17 cellular contexts compared by ENCODE assay signal in the genomic region with DNA sequence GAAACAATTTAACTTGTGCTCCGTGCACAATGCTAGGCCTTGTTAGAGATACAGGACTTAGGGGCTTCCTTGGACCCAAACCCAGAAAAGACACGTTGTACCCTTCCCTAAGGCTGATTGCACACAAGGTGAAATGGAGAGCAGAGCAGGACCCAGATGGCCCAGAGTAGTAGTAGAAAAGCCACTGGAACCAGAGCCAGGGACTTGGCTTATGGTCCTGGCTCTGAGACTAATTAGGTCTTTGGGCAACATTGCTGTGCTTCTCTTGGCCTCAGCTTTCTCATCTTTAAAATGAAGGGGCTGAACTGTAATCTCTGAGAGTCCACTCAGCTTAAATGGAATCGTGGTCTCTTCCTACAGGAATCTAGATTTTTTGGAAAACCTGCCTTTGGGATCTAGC.
"Had no signal": no experiment of that assay in that cellular context is flagged by ENCODE, and none has a peak within 500 bp of the region (broad histone marks: within the 10 kb centered on the region; RNA-seq: fewer than 3 reads in every experiment).

No MANE protein-coding gene starts in this region.

- H3K36me3 Mint-ChIP-seq: activated naive CD4-positive, alpha-beta T cell treated with anti-CD3 and anti-CD28 coated beads, Interleukin-2, amount 50 U/mL, for 72 hours; mesothelial cell of epicardium had no signal

- H3K27ac Mint-ChIP-seq: activated naive CD4-positive, alpha-beta T cell treated with anti-CD3 and anti-CD28 coated beads, Interleukin-2, amount 50 U/mL, for 72 hours; effector memory CD8-positive, alpha-beta T cell; mesothelial cell of epicardium had no signal

- H3K27ac ChIP-seq: epithelial cell of prostate, gastroesophageal sphincter, hepatocyte, neutrophil, prostate gland, spleen had no signal

- H3K9me3 Mint-ChIP-seq: activated naive CD4-positive, alpha-beta T cell treated with anti-CD3 and anti-CD28 coated beads, Interleukin-2, amount 50 U/mL, for 72 hours; activated T-cell treated with anti-CD3 and anti-CD28 coated beads, Interleukin-2, amount 50 U/mL, for 4 hours; effector memory CD8-positive, alpha-beta T cell; mesothelial cell of epicardium had no signal

- H3K4me1 ChIP-seq: prostate gland had no signal

- H3K36me3 ChIP-seq: gastroesophageal sphincter, neutrophil, prostate gland, spleen had no signal

- H3K4me3 Mint-ChIP-seq: activated T-cell treated with anti-CD3 and anti-CD28 coated beads, Interleukin-2, amount 50 U/mL, for 4 hours; effector memory CD8-positive, alpha-beta T cell; mesothelial cell of epicardium had no signal

- ATAC-seq: activated naive CD4-positive, alpha-beta T cell treated with anti-CD3 and anti-CD28 coated beads, Interleukin-2, amount 50 U/mL, for 72 hours; activated T-cell treated with anti-CD3 and anti-CD28 coated beads, Interleukin-2, amount 50 U/mL, for 4 hours; effector memory CD8-positive, alpha-beta T cell; gastroesophageal sphincter; sciatic nerve had no signal

- DNase-seq: activated CD4-positive, alpha-beta T cell treated with anti-CD3 and anti-CD28 coated beads, Interleukin-2, amount 50 U/mL, for 48 hours; activated CD4-positive, CD25-positive, alpha-beta regulatory T cell treated with anti-CD3 and anti-CD28 coated beads, Interleukin-2, amount 50 U/mL, for 72 hours; activated effector memory CD4-positive, alpha-beta T cell treated with anti-CD3 and anti-CD28 coated beads, Interleukin-2, amount 50 U/mL, for 16 hours; activated T-cell treated with anti-CD3 and anti-CD28 coated beads, Interleukin-2, amount 50 U/mL, for 4 hours; amygdala; effector memory CD8-positive, alpha-beta T cell; spleen; stimulated activated CD4-positive, alpha-beta T cell treated with anti-CD3 and anti-CD28 coated beads, Interleukin-1b, Interleukin-23, amount 100 ng/mL, for 48 hours; stimulated activated naive CD4-positive, alpha-beta T cell treated with Interleukin-2 at 50 U/mL for 16 hours had no signal

- H3K9me3 ChIP-seq: gastroesophageal sphincter, neutrophil, prostate gland, spleen had no signal

- H3K4me3 ChIP-seq: gastroesophageal sphincter, hepatocyte, prostate gland, spleen had no signal
